In the genomic region with DNA sequence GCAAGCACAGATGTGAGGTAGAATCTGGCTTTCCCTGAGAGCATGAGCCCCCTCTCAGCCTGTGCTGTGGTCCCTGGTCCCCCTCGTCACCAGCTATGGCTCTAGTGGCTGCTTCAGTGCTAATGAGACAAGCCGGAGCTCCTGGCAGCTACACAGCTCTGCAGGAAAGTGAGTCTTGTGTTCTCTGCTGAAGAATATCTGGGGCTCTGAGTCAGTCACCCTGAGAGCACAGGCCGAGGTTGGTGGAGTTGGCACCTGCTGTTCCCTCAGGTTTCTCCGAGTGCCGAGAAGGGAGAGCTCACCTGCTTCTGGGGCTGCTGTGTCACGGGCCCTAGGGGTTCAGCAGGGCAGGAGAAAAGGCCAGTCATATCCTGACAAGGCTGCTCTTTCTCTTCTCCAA, we compare ENCODE assay signal across 23 cellular contexts. TPM values are rescaled to one million over a fixed set of nuclear protein-coding genes. Genes with fewer than 3 reads are reported as not detected.
DNase-seq lines count a peak whose midpoint lies in the region; ATAC-seq and FAIRE-seq lines count a peak whose summit lies in the region.
"Had no signal": no experiment of that assay in that cellular context is flagged by ENCODE, and none has a peak within 500 bp of the region (broad histone marks: within the 10 kb centered on the region; RNA-seq: fewer than 3 reads in every experiment).

No MANE protein-coding gene starts in this region.

- no peak for ATAC-seq in T-helper 17 cell
- ATAC-seq: HCT116 had no signal

- no peaks in the 10 kb centered on the region for H3K27me3 Mint-ChIP-seq in dendritic cell treated with granulocyte-macrophage colony-stimulating factor and Interleukin-4, amounts not matched to agents 40 ng/mL and 50 ng/mL, for 4 days
- H3K27me3 Mint-ChIP-seq in T-helper 17 cell: no peaks in the 10 kb centered on the region
- H3K27me3 Mint-ChIP-seq: CD4-positive, alpha-beta T cell; IgD-negative memory B cell had no signal

- no peaks in the 10 kb centered on the region for H3K9me3 Mint-ChIP-seq in dendritic cell treated with granulocyte-macrophage colony-stimulating factor and Interleukin-4, amounts not matched to agents 40 ng/mL and 50 ng/mL, for 4 days
- H3K9me3 Mint-ChIP-seq: CD4-positive, alpha-beta T cell; GM23338; HFFc6; IgD-negative memory B cell had no signal

- FAIRE-seq in HTR-8/SVneo (lab: Jason Lieb, UNC): peak; percentile 33
- FAIRE-seq: A204.1, D721Med, G401.6, GM12891, GM19239, H54 had no signal

- H3K4me1 Mint-ChIP-seq in dendritic cell treated with granulocyte-macrophage colony-stimulating factor and Interleukin-4, amounts not matched to agents 40 ng/mL and 50 ng/mL, for 4 days (ENCODE audit: low read depth): peaks cover 32% of the 10 kb centered on the region
- H3K4me1 Mint-ChIP-seq in T-helper 17 cell: peaks cover 5% of the 10 kb centered on the region
- H3K4me1 Mint-ChIP-seq: GM23338 had no signal

- H3K4me3 Mint-ChIP-seq in dendritic cell treated with granulocyte-macrophage colony-stimulating factor and Interleukin-4, amounts not matched to agents 40 ng/mL and 50 ng/mL, for 4 days: no peak overlapping the region
- H3K4me3 Mint-ChIP-seq in T-helper 17 cell: no peak overlapping the region
- H3K4me3 Mint-ChIP-seq: CD4-positive, alpha-beta T cell; GM23338; HFFc6; IgD-negative memory B cell had no signal

- DNase-seq in HTR-8/SVneo (ENCODE audit: insufficient read length, low spot score): no peak
- peak; percentile 44 for DNase-seq in myocyte (ENCODE audit: low read depth)
- DNase-seq in superior temporal gyrus (ENCODE audit: extremely low spot score): peak; percentile 9
- no peak for DNase-seq in T-helper 17 cell
- DNase-seq in foreskin melanocyte: no peak
- DNase-seq in NCI-H2171 (lab: John Stamatoyannopoulos, UW): no peak
- DNase-seq: ACHN; BE2C; C1 segment of cervical spinal cord; Caco-2; CD4-positive, alpha-beta T cell; HFFc6 had no signal

- intact Hi-C loops in dendritic cell treated with granulocyte-macrophage colony-stimulating factor and Interleukin-4, amounts not matched to agents 40 ng/mL and 50 ng/mL, for 4 days (cut with micrococcal nuclease): loop anchor here (10.0 kb wide), 1 partner anchor 323 kb away; no protein-coding TSS in a partner anchor

- no peaks in the 10 kb centered on the region for H3K9me3 ChIP-seq in T-helper 17 cell (ENCODE audit: control insufficient read depth, low read length, poor library complexity, severe bottlenecking)
- H3K9me3 ChIP-seq: BE2C, Caco-2 had no signal

- peak overlapping the region; percentile 15 for H3K27ac Mint-ChIP-seq in dendritic cell treated with granulocyte-macrophage colony-stimulating factor and Interleukin-4, amounts not matched to agents 40 ng/mL and 50 ng/mL, for 4 days
- H3K27ac Mint-ChIP-seq in T-helper 17 cell: no peak overlapping the region
- H3K27ac Mint-ChIP-seq: CD4-positive, alpha-beta T cell; GM23338; HFFc6; IgD-negative memory B cell had no signal

- peaks cover 72% of the 10 kb centered on the region for H3K36me3 Mint-ChIP-seq in dendritic cell treated with granulocyte-macrophage colony-stimulating factor and Interleukin-4, amounts not matched to agents 40 ng/mL and 50 ng/mL, for 4 days (ENCODE audit: low read depth)
- peaks cover 10% of the 10 kb centered on the region for H3K36me3 Mint-ChIP-seq in T-helper 17 cell (ENCODE audit: low read depth)

RNA-seq across cellular contexts. Expression of a gene that starts 37.2 kb away (rescaled TPM):
- total RNA-seq in myocyte (10.6 and 13.9 TPM in 2 replicates), T-helper 17 cell (under 1 TPM in 1 of 2 donors, not detected in 1; 0.22 TPM)
- 12.2 TPM for polyA plus RNA-seq in myocyte (2012)
- total RNA-seq: CD4-positive, alpha-beta T cell; GM23338; HFFc6; HT1080 had no signal
- polyA plus RNA-seq: GM23338, IgD-negative memory B cell had no signal

Comparison
In these comparisons a context has a peak if more than half of its experiments do, and no peak if none do; other contexts are left out.
1. DNase-seq: peak in myocyte (single experiment) and superior temporal gyrus (single experiment); none in HTR-8/SVneo (single experiment), T-helper 17 cell (0 of 3), foreskin melanocyte (single experiment) and NCI-H2171 (single experiment).